ENCODE assay signal across 1 cellular context in genomic region chr2:237742191-237742590, GRCh38.
TF ChIP-seq lines count a peak whose summit lies in the region.

No MANE protein-coding gene starts in this region.

TF ChIP-seq in HepG2, 621 proteins besides CTCF, POLR2A, EP300 and RAD21 (continued from another document and continues in another):
- TF ChIP-seq, protein P1, sequence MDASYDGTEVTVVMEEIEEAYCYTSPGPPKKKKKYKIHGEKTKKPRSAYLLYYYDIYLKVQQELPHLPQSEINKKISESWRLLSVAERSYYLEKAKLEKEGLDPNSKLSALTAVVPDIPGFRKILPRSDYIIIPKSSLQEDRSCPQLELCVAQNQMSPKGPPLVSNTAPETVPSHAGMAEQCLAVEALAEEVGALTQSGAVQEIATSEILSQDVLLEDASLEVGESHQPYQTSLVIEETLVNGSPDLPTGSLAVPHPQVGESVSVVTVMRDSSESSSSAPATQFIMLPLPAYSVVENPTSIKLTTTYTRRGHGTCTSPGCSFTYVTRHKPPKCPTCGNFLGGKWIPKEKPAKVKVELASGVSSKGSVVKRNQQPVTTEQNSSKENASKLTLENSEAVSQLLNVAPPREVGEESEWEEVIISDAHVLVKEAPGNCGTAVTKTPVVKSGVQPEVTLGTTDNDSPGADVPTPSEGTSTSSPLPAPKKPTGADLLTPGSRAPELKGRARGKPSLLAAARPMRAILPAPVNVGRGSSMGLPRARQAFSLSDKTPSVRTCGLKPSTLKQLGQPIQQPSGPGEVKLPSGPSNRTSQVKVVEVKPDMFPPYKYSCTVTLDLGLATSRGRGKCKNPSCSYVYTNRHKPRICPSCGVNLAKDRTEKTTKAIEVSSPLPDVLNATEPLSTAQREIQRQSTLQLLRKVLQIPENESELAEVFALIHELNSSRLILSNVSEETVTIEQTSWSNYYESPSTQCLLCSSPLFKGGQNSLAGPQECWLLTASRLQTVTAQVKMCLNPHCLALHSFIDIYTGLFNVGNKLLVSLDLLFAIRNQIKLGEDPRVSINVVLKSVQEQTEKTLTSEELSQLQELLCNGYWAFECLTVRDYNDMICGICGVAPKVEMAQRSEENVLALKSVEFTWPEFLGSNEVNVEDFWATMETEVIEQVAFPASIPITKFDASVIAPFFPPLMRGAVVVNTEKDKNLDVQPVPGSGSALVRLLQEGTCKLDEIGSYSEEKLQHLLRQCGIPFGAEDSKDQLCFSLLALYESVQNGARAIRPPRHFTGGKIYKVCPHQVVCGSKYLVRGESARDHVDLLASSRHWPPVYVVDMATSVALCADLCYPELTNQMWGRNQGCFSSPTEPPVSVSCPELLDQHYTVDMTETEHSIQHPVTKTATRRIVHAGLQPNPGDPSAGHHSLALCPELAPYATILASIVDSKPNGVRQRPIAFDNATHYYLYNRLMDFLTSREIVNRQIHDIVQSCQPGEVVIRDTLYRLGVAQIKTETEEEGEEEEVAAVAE (CRISPR knock-in tag; IDR thresholded peaks at IDR 0.05; ENCODE audit: borderline replicate concordance), result 0 out of 2 replicates have a peak, but pooled peaks have one; percentile 57
- TF ChIP-seq HMG20B (CRISPR knock-in tag; conservative IDR thresholded peaks at IDR 0.05) (peak; percentile 69; the same call in 1 of the 2 replicates), ZNF549 (CRISPR knock-in tag; IDR thresholded peaks at IDR 0.05) (0 out of 2 replicates have a peak, but pooled peaks have one; percentile 36), ESRRA (CRISPR knock-in tag; IDR thresholded peaks at IDR 0.05; ENCODE audit: low read depth) (peak; percentile 26; the same call in 1 of the 2 replicates), ZNF567 (CRISPR knock-in tag; IDR thresholded peaks at IDR 0.05; ENCODE audit: borderline replicate concordance) (no peak), CC2D1A (CRISPR knock-in tag; IDR thresholded peaks at IDR 0.05) (0 out of 2 replicates have a peak, but pooled peaks have one; percentile 50), MEIS1 (CRISPR knock-in tag; IDR thresholded peaks at IDR 0.05; ENCODE audit: borderline replicate concordance) (peak; percentile 73; the same call in 1 of the 2 replicates), SRSF1 (optimal IDR thresholded peaks at IDR 0.05; ENCODE audit: low read depth, low read length) (no peak), NCOA2 (CRISPR knock-in tag; IDR thresholded peaks at IDR 0.05) (peak; percentile 87), ZNF644 (CRISPR knock-in tag; IDR thresholded peaks at IDR 0.05; ENCODE audit: low read depth) (peak; percentile 80; the same call in 1 of the 2 replicates), DNMT1 (CRISPR knock-in tag; IDR thresholded peaks at IDR 0.05) (no peak), KDM6A (CRISPR knock-in tag; IDR thresholded peaks at IDR 0.05; ENCODE audit: low read depth) (peak; percentile 80), ZNF546 (CRISPR knock-in tag; conservative IDR thresholded peaks at IDR 0.05) (no peak), ZNF737 (CRISPR knock-in tag; IDR thresholded peaks at IDR 0.05; ENCODE audit: borderline replicate concordance) (no peak), MTERF4 (CRISPR knock-in tag; IDR thresholded peaks at IDR 0.05) (no peak), PRMT3 (CRISPR knock-in tag; IDR thresholded peaks at IDR 0.05; ENCODE audit: borderline replicate concordance, low read depth) (no peak), ZNF24 (IDR thresholded peaks at IDR 0.05) (no peak), STAT6 (CRISPR knock-in tag; IDR thresholded peaks at IDR 0.05; ENCODE audit: borderline replicate concordance) (0 out of 2 replicates have a peak, but pooled peaks have one; percentile 21), ERF (CRISPR knock-in tag; IDR thresholded peaks at IDR 0.05) (peak; percentile 78), MED8 (CRISPR knock-in tag; IDR thresholded peaks at IDR 0.05; ENCODE audit: insufficient replicate concordance) (no peak), ZNF740 (CRISPR knock-in tag; IDR thresholded peaks at IDR 0.05) (no peak), SOX5 (CRISPR knock-in tag; IDR thresholded peaks at IDR 0.05; ENCODE audit: borderline replicate concordance) (peak; percentile 78; the same call in 1 of the 2 replicates), CEBPB (IDR thresholded peaks at IDR 0.05; ENCODE audit: borderline replicate concordance, low read depth, low read length) (peak; percentile 92), RELA (CRISPR knock-in tag; IDR thresholded peaks at IDR 0.05) (no peak), ZSCAN12 (CRISPR knock-in tag; IDR thresholded peaks at IDR 0.05) (no peak), JUN (CRISPR knock-in tag; IDR thresholded peaks at IDR 0.05) (no peak), ZNF121 (CRISPR knock-in tag; IDR thresholded peaks at IDR 0.05) (no peak), ZNF160 (CRISPR knock-in tag; IDR thresholded peaks at IDR 0.05) (0 out of 2 replicates have a peak, but pooled peaks have one; percentile 65), STAG1 (CRISPR knock-in tag; IDR thresholded peaks at IDR 0.05) (no peak; the same call in 1 of the 2 replicates), ZNF17 (CRISPR knock-in tag; IDR thresholded peaks at IDR 0.05) (no peak), CBX5 (CRISPR knock-in tag; IDR thresholded peaks at IDR 0.05; ENCODE audit: borderline replicate concordance) (peak; percentile 72; the same call in 1 of the 2 replicates), ZNF543 (CRISPR knock-in tag; IDR thresholded peaks at IDR 0.05) (peak; percentile 33; the same call in 1 of the 2 replicates)
- TF ChIP-seq, protein P2, sequence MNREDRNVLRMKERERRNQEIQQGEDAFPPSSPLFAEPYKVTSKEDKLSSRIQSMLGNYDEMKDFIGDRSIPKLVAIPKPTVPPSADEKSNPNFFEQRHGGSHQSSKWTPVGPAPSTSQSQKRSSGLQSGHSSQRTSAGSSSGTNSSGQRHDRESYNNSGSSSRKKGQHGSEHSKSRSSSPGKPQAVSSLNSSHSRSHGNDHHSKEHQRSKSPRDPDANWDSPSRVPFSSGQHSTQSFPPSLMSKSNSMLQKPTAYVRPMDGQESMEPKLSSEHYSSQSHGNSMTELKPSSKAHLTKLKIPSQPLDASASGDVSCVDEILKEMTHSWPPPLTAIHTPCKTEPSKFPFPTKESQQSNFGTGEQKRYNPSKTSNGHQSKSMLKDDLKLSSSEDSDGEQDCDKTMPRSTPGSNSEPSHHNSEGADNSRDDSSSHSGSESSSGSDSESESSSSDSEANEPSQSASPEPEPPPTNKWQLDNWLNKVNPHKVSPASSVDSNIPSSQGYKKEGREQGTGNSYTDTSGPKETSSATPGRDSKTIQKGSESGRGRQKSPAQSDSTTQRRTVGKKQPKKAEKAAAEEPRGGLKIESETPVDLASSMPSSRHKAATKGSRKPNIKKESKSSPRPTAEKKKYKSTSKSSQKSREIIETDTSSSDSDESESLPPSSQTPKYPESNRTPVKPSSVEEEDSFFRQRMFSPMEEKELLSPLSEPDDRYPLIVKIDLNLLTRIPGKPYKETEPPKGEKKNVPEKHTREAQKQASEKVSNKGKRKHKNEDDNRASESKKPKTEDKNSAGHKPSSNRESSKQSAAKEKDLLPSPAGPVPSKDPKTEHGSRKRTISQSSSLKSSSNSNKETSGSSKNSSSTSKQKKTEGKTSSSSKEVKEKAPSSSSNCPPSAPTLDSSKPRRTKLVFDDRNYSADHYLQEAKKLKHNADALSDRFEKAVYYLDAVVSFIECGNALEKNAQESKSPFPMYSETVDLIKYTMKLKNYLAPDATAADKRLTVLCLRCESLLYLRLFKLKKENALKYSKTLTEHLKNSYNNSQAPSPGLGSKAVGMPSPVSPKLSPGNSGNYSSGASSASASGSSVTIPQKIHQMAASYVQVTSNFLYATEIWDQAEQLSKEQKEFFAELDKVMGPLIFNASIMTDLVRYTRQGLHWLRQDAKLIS (CRISPR knock-in tag; IDR thresholded peaks at IDR 0.05), result no peak
- TF ChIP-seq, protein P3, sequence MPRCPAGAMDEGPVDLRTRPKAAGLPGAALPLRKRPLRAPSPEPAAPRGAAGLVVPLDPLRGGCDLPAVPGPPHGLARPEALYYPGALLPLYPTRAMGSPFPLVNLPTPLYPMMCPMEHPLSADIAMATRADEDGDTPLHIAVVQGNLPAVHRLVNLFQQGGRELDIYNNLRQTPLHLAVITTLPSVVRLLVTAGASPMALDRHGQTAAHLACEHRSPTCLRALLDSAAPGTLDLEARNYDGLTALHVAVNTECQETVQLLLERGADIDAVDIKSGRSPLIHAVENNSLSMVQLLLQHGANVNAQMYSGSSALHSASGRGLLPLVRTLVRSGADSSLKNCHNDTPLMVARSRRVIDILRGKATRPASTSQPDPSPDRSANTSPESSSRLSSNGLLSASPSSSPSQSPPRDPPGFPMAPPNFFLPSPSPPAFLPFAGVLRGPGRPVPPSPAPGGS (CRISPR knock-in tag; IDR thresholded peaks at IDR 0.05), result peak; percentile 29; the same call in 1 of the 2 replicates
- TF ChIP-seq, protein P4, sequence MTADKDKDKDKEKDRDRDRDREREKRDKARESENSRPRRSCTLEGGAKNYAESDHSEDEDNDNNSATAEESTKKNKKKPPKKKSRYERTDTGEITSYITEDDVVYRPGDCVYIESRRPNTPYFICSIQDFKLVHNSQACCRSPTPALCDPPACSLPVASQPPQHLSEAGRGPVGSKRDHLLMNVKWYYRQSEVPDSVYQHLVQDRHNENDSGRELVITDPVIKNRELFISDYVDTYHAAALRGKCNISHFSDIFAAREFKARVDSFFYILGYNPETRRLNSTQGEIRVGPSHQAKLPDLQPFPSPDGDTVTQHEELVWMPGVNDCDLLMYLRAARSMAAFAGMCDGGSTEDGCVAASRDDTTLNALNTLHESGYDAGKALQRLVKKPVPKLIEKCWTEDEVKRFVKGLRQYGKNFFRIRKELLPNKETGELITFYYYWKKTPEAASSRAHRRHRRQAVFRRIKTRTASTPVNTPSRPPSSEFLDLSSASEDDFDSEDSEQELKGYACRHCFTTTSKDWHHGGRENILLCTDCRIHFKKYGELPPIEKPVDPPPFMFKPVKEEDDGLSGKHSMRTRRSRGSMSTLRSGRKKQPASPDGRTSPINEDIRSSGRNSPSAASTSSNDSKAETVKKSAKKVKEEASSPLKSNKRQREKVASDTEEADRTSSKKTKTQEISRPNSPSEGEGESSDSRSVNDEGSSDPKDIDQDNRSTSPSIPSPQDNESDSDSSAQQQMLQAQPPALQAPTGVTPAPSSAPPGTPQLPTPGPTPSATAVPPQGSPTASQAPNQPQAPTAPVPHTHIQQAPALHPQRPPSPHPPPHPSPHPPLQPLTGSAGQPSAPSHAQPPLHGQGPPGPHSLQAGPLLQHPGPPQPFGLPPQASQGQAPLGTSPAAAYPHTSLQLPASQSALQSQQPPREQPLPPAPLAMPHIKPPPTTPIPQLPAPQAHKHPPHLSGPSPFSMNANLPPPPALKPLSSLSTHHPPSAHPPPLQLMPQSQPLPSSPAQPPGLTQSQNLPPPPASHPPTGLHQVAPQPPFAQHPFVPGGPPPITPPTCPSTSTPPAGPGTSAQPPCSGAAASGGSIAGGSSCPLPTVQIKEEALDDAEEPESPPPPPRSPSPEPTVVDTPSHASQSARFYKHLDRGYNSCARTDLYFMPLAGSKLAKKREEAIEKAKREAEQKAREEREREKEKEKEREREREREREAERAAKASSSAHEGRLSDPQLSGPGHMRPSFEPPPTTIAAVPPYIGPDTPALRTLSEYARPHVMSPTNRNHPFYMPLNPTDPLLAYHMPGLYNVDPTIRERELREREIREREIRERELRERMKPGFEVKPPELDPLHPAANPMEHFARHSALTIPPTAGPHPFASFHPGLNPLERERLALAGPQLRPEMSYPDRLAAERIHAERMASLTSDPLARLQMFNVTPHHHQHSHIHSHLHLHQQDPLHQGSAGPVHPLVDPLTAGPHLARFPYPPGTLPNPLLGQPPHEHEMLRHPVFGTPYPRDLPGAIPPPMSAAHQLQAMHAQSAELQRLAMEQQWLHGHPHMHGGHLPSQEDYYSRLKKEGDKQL (CRISPR knock-in tag; IDR thresholded peaks at IDR 0.05; ENCODE audit: low read depth), result peak; percentile 47; the same call in 1 of the 2 replicates
- TF ChIP-seq, protein P5, sequence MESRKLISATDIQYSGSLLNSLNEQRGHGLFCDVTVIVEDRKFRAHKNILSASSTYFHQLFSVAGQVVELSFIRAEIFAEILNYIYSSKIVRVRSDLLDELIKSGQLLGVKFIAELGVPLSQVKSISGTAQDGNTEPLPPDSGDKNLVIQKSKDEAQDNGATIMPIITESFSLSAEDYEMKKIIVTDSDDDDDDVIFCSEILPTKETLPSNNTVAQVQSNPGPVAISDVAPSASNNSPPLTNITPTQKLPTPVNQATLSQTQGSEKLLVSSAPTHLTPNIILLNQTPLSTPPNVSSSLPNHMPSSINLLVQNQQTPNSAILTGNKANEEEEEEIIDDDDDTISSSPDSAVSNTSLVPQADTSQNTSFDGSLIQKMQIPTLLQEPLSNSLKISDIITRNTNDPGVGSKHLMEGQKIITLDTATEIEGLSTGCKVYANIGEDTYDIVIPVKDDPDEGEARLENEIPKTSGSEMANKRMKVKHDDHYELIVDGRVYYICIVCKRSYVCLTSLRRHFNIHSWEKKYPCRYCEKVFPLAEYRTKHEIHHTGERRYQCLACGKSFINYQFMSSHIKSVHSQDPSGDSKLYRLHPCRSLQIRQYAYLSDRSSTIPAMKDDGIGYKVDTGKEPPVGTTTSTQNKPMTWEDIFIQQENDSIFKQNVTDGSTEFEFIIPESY (CRISPR knock-in tag; IDR thresholded peaks at IDR 0.05), result peak; percentile 97
- TF ChIP-seq, protein P6, sequence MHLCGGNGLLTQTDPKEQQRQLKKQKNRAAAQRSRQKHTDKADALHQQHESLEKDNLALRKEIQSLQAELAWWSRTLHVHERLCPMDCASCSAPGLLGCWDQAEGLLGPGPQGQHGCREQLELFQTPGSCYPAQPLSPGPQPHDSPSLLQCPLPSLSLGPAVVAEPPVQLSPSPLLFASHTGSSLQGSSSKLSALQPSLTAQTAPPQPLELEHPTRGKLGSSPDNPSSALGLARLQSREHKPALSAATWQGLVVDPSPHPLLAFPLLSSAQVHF (CRISPR knock-in tag; IDR thresholded peaks at IDR 0.05), result no peak
